In genomic region chr5:95730730-95731570, GRCh38 we compare ENCODE assay signal across 8 cellular contexts. TPM values are rescaled to one million over a fixed set of nuclear protein-coding genes. Genes with fewer than 3 reads are reported as not detected.
DNase-seq lines count a peak whose midpoint lies in the region; ATAC-seq and TF ChIP-seq lines count a peak whose summit lies in the region.

Gene RHOBTB3, plus strand, starts transcription at chr5:95731336. Its CDS starts 347 bp downstream, at chr5:95731683.

- H3K9me3 ChIP-seq in body of pancreas = no peaks in the 10 kb centered on the region
- H3K9me3 ChIP-seq in hepatocyte (ENCODE audit: low read depth) = no peaks in the 10 kb centered on the region
- no peaks in the 10 kb centered on the region for H3K9me3 ChIP-seq in prostate gland

- H3K4me3 ChIP-seq in body of pancreas = peak within 1 kb of the TSS; percentile 75 to 86
- peak within 1 kb of the TSS; percentile 78 for H3K4me3 ChIP-seq in hepatocyte
- H3K4me3 ChIP-seq in prostate gland = peak within 1 kb of the TSS; percentile 86 to 91

- no peak for TF ChIP-seq CTCF in GM10266 (IDR thresholded peaks at IDR 0.05; ENCODE audit: control insufficient read depth, insufficient read depth, low read depth, missing control alignments)
- no peak for TF ChIP-seq CTCF in HFFc6 (IDR thresholded peaks at IDR 0.05)
- peak in 1 of 7 experiments; percentile 5 for TF ChIP-seq CTCF in body of pancreas (IDR thresholded peaks at IDR 0.05)
- no peak for TF ChIP-seq CTCF in hepatocyte (IDR thresholded peaks at IDR 0.05; ENCODE audit: poor library complexity)
- TF ChIP-seq CTCF in prostate gland (IDR thresholded peaks at IDR 0.05) = peak in 1 of 4 experiments; percentile 14

- peaks cover 75% of the 10 kb centered on the region for H3K4me1 Mint-ChIP-seq in HFFc6 (ENCODE audit: low read depth)

- peak within 1 kb of the TSS; percentile 39 for H2AFZ ChIP-seq in hepatocyte

- ATAC-seq in body of pancreas (peak; percentile 80), GM18870 (IDR thresholded peaks at IDR 0.05; ENCODE audit: unreplicated experiment) (no peak)

- DNase-seq in GM10266 (ENCODE audit: extremely low spot score) (peak; percentile 65), HFFc6 (peak; percentile 87), NCI-H1092 treated with DMSO at 0.1 percent for 48 hours (lab: John Stamatoyannopoulos, UW) (peak; percentile 80), T-helper 1 cell (peak in 4 of 5 donors; percentile 7 to 24 (median 12)), body of pancreas (peak; percentile 94 to 97 (median 96)), hepatocyte (ENCODE audit: low spot score) (peak; percentile 94), prostate gland (ENCODE audit: low spot score) (peak; percentile 88)

- H4K20me1 ChIP-seq in hepatocyte (ENCODE audit: insufficient read depth, poor library complexity, severe bottlenecking) = no peaks in the 10 kb centered on the region

- 0 to 1% methylated on average over 22 to 56 of the region's 78 CpGs for WGBS in body of pancreas, 2 donors
- 2% methylated on average over 46 of the region's 78 CpGs for WGBS in hepatocyte (ENCODE audit: low lambda C conversion rate, missing lambda C conversion rate)
- WGBS in prostate gland = 1% methylated on average over 56 of the region's 78 CpGs

- H3K27me3 Mint-ChIP-seq in HFFc6 (ENCODE audit: insufficient read depth) = peaks cover 2% of the 10 kb centered on the region; the same call in 1 of the 2 replicates

- H3K36me3 ChIP-seq in body of pancreas (replicated peaks in 1 of 2; ENCODE audit: insufficient read depth in 1 of 2, low read depth in 2 of 2) (no peaks in the 10 kb centered on the region), hepatocyte (replicated peaks; ENCODE audit: insufficient read depth, low read depth) (no peaks in the 10 kb centered on the region), prostate gland (no peaks in the 10 kb centered on the region)

- no peaks in the 10 kb centered on the region for H3K9me2 ChIP-seq in hepatocyte (replicated peaks; ENCODE audit: insufficient read depth)

- H3K27ac Mint-ChIP-seq in HFFc6 = peak within 1 kb of the TSS; percentile 88

- H3K4me1 ChIP-seq in body of pancreas (peaks cover 69% of the 10 kb centered on the region), hepatocyte (ENCODE audit: insufficient read depth) (peaks cover 49% of the 10 kb centered on the region), prostate gland (replicated peaks) (peaks cover 3% of the 10 kb centered on the region)

- H3K27me3 ChIP-seq in body of pancreas (no peaks in the 10 kb centered on the region), hepatocyte (no peaks in the 10 kb centered on the region), prostate gland (replicated peaks; ENCODE audit: insufficient read depth) (no peaks in the 10 kb centered on the region)

- H3K36me3 Mint-ChIP-seq in HFFc6 (ENCODE audit: low read depth) = peaks cover 35% of the 10 kb centered on the region

- TF ChIP-seq POLR2A in body of pancreas (IDR thresholded peaks at IDR 0.05) (peak; percentile 90 to 91 (median 90)), prostate gland (IDR thresholded peaks at IDR 0.05) (peak; percentile 67)

- peak within 1 kb of the TSS; percentile 76 for H3K4me2 ChIP-seq in hepatocyte

- peak within 1 kb of the TSS; percentile 99 for H3K4me3 Mint-ChIP-seq in HFFc6

- H3K79me2 ChIP-seq in hepatocyte = peaks cover 44% of the 10 kb centered on the region

- no peaks in the 10 kb centered on the region; the same call in 1 of the 2 replicates for H3K9me3 Mint-ChIP-seq in HFFc6

- intact Hi-C loops in body of pancreas (cut with DNase I) = loop anchor here (10.0 kb wide), 1 partner anchor 66 kb away; no protein-coding TSS in a partner anchor
- intact Hi-C loops in prostate gland (cut with DNase I) = loop anchor here (5.0 kb wide), 4 partner anchors 51 to 91 kb away; partner anchors contain the start of genes GLRX and RFESD

- peak within 1 kb of the TSS; percentile 97 to 99 (median 98) for H3K27ac ChIP-seq in body of pancreas
- H3K27ac ChIP-seq in hepatocyte = peak within 1 kb of the TSS; percentile 89
- H3K27ac ChIP-seq in prostate gland = peak within 1 kb of the TSS; percentile 95 to 97

RNA-seq across cellular contexts. Expression of gene RHOBTB3, which starts in this region (rescaled TPM):
- 100 to 1,000 TPM; 110 to 184 (median 160) TPM for total RNA-seq in HFFc6 (2021; fragmentation: NEBNext Ultra II Directional; extraction: Animal tissue kit (Norgen Biotek cat#: 25700))
- total RNA-seq in body of pancreas (100 to 1,000 TPM; 153 to 196 TPM), hepatocyte (126 and 162 TPM in 2 replicates), prostate gland (100 to 1,000 TPM in 1 of 2 donors, 10 to 100 TPM in 1; 87.3 to 134 TPM)
- polyA plus RNA-seq in hepatocyte = 91.3 and 113 TPM in 2 replicates

Comparison
In these comparisons a context has a peak if more than half of its experiments do, and no peak if none do; other contexts are left out.
1. DNase-seq: peak in every context shown above with its lines; median percentile 96 in body of pancreas; 94 in hepatocyte; 88 in prostate gland; 87 in HFFc6; 80 in NCI-H1092 treated with DMSO at 0.1 percent for 48 hours; 65 in GM10266; 12 in T-helper 1 cell.